In genomic region chr11:61680622-61681191, GRCh38 we compare ENCODE assay signal across 8 cellular contexts. TPM values are rescaled to one million over a fixed set of nuclear protein-coding genes. Genes with fewer than 3 reads are reported as not detected.
DNase-seq lines count a peak whose midpoint lies in the region; ATAC-seq and TF ChIP-seq lines count a peak whose summit lies in the region.

No MANE protein-coding gene starts in this region.

- 61% methylated on average over 30 of the region's 30 CpGs for WGBS in HUES64

- no peaks in the 10 kb centered on the region for H3K9me3 ChIP-seq in HUES64 (ENCODE audit: insufficient read depth, low read depth, low read length)

- no peaks in the 10 kb centered on the region for H3K36me3 ChIP-seq in HUES64 (ENCODE audit: insufficient read depth, low read length)

- H3K4me1 Mint-ChIP-seq in effector memory CD8-positive, alpha-beta T cell (ENCODE audit: low read depth in 2 of 2), result peaks cover 3 to 10% of the 10 kb centered on the region in 2 donors
- H3K4me1 Mint-ChIP-seq in natural killer cell treated with Interleukin-12 subunit alpha and Interleukin-12 subunit beta and Interleukin-15 and Interleukin-18, amount 100 ng/mL, for 72 hours (ENCODE audit: low read depth in 2 of 2), result peaks cover 0 to 8% of the 10 kb centered on the region in 2 donors

- H3K4me3 ChIP-seq in AG10803 (ENCODE audit: low read length), result peak overlapping the region; percentile 73
- peak overlapping the region; percentile 47 for H3K4me3 ChIP-seq in HUES64 (ENCODE audit: low read length)

- no peak for TF ChIP-seq CTCF in AG10803 (conservative IDR thresholded peaks at IDR 0.05; ENCODE audit: low read length)

- peaks cover 39 to 43% of the 10 kb centered on the region in 2 donors for H3K27me3 Mint-ChIP-seq in effector memory CD8-positive, alpha-beta T cell
- H3K27me3 Mint-ChIP-seq in natural killer cell treated with Interleukin-12 subunit alpha and Interleukin-12 subunit beta and Interleukin-15 and Interleukin-18, amount 100 ng/mL, for 72 hours, result peaks cover 18 to 23% of the 10 kb centered on the region in 2 donors

- DNase-seq in AG10803 (ENCODE audit: low read depth) (no peak), SKM-1 (lab: John Stamatoyannopoulos, UW; ENCODE audit: unreplicated experiment) (no peak), DMS153 treated with DMSO at 0.1 percent for 48 hours (lab: John Stamatoyannopoulos, UW; ENCODE audit: unreplicated experiment) (no peak)
- DNase-seq in effector memory CD8-positive, alpha-beta T cell, result no peak
- DNase-seq in natural killer cell treated with Interleukin-12 subunit alpha and Interleukin-12 subunit beta and Interleukin-15 and Interleukin-18, amount 100 ng/mL, for 72 hours (ENCODE audit: low spot score), result no peak

- H3K27ac ChIP-seq in HUES64 (ENCODE audit: low read depth, low read length), result no peak overlapping the region

- H3K4me1 ChIP-seq in HUES64 (ENCODE audit: insufficient read depth, low read length), result peaks cover 18% of the 10 kb centered on the region

- H3K36me3 Mint-ChIP-seq in effector memory CD8-positive, alpha-beta T cell (ENCODE audit: insufficient read depth), result no peaks in the 10 kb centered on the region
- H3K36me3 Mint-ChIP-seq in natural killer cell treated with Interleukin-12 subunit alpha and Interleukin-12 subunit beta and Interleukin-15 and Interleukin-18, amount 100 ng/mL, for 72 hours, result no peaks in the 10 kb centered on the region

- peak overlapping the region in 1 of 2 donors; percentile 75 for H3K27ac Mint-ChIP-seq in effector memory CD8-positive, alpha-beta T cell
- no peak overlapping the region for H3K27ac Mint-ChIP-seq in natural killer cell treated with Interleukin-12 subunit alpha and Interleukin-12 subunit beta and Interleukin-15 and Interleukin-18, amount 100 ng/mL, for 72 hours

- H3K9me3 Mint-ChIP-seq in effector memory CD8-positive, alpha-beta T cell, result no peaks in the 10 kb centered on the region
- H3K9me3 Mint-ChIP-seq in natural killer cell treated with Interleukin-12 subunit alpha and Interleukin-12 subunit beta and Interleukin-15 and Interleukin-18, amount 100 ng/mL, for 72 hours, result no peaks in the 10 kb centered on the region

- H3K27me3 ChIP-seq in HUES64 (ENCODE audit: insufficient read depth, low read length), result peaks cover 12% of the 10 kb centered on the region

- H3K9ac ChIP-seq in HUES64 (ENCODE audit: low read depth, low read length), result no peak overlapping the region

- peak overlapping the region; percentile 69 to 70 for H3K4me3 Mint-ChIP-seq in effector memory CD8-positive, alpha-beta T cell
- H3K4me3 Mint-ChIP-seq in natural killer cell treated with Interleukin-12 subunit alpha and Interleukin-12 subunit beta and Interleukin-15 and Interleukin-18, amount 100 ng/mL, for 72 hours, result peak overlapping the region; percentile 50

- ATAC-seq in effector memory CD8-positive, alpha-beta T cell (replicated peaks), result no peak
- no peak for ATAC-seq in natural killer cell treated with Interleukin-12 subunit alpha and Interleukin-12 subunit beta and Interleukin-15 and Interleukin-18, amount 100 ng/mL, for 72 hours
- ATAC-seq in HG03460 (IDR thresholded peaks at IDR 0.05; ENCODE audit: unreplicated experiment) (no peak), GM21529 (IDR thresholded peaks at IDR 0.05; ENCODE audit: unreplicated experiment) (no peak)

RNA-seq across cellular contexts. Expression of gene DAGLA, which starts 0.5 kb away (rescaled TPM):
- polyA plus RNA-seq in HUES64 (2013, experiment 1 of 2), result 4.6 TPM
- 5.0 TPM for polyA plus RNA-seq in HUES64 (2013, experiment 2 of 2)
- total RNA-seq in natural killer cell treated with Interleukin-12 subunit alpha and Interleukin-12 subunit beta and Interleukin-15 and Interleukin-18, amount 100 ng/mL, for 72 hours, result under 1 TPM; 0.08 to 0.10 TPM
